Comparison of ENCODE assay signal across 23 cellular contexts in genomic region chr11:75778962-75779361, GRCh38.
"Had no signal": no experiment of that assay in that cellular context is flagged by ENCODE, and none has a peak within 500 bp of the region (broad histone marks: within the 10 kb centered on the region; RNA-seq: fewer than 3 reads in every experiment).

No MANE protein-coding gene starts in this region.

- H3K36me3 ChIP-seq: heart right ventricle, left ventricle myocardium inferior, stomach had no signal

- H3K4me3 ChIP-seq: dorsolateral prefrontal cortex, heart right ventricle, left ventricle myocardium inferior, lung, psoas muscle, stomach had no signal

- H3K27me3 ChIP-seq: dorsolateral prefrontal cortex, heart right ventricle, stomach had no signal

- H3K27ac ChIP-seq: left ventricle myocardium inferior, parathyroid adenoma, psoas muscle, stomach had no signal

- DNase-seq: central memory CD4-positive, alpha-beta T cell; cortex of kidney; dorsolateral prefrontal cortex; effector CD8-positive, alpha-beta T cell; foreskin melanocyte; heart right ventricle; immature natural killer cell; left cardiac atrium; left ventricle myocardium inferior; mesenchymal stem cell; midbrain; occipital lobe; psoas muscle; retina; stimulated activated CD4-positive, alpha-beta T cell treated with anti-CD3 and anti-CD28 coated beads, Interleukin-2, amount 100 ng/mL, for 24 hours; stimulated activated CD4-positive, alpha-beta T cell treated with anti-CD3 and anti-CD28 coated beads, Interleukin-4, amount 100 ng/mL, for 4 hours; stimulated activated naive CD4-positive, alpha-beta T cell; stomach; trophoblast cell had no signal

- H3K27ac Mint-ChIP-seq: immature natural killer cell had no signal

- ATAC-seq: heart right ventricle, left cardiac atrium, psoas muscle, sciatic nerve had no signal

- H3K9me3 Mint-ChIP-seq: immature natural killer cell had no signal

- H3K4me3 Mint-ChIP-seq: immature natural killer cell had no signal

- FAIRE-seq: keratinocyte had no signal

- H3K9me3 ChIP-seq: heart right ventricle, left ventricle myocardium inferior, psoas muscle, stomach had no signal

- H3K36me3 Mint-ChIP-seq: immature natural killer cell had no signal

- H3K4me1 ChIP-seq: left ventricle myocardium inferior, parathyroid adenoma, psoas muscle had no signal
